ENCODE assay signal across 8 cellular contexts in the genomic region with DNA sequence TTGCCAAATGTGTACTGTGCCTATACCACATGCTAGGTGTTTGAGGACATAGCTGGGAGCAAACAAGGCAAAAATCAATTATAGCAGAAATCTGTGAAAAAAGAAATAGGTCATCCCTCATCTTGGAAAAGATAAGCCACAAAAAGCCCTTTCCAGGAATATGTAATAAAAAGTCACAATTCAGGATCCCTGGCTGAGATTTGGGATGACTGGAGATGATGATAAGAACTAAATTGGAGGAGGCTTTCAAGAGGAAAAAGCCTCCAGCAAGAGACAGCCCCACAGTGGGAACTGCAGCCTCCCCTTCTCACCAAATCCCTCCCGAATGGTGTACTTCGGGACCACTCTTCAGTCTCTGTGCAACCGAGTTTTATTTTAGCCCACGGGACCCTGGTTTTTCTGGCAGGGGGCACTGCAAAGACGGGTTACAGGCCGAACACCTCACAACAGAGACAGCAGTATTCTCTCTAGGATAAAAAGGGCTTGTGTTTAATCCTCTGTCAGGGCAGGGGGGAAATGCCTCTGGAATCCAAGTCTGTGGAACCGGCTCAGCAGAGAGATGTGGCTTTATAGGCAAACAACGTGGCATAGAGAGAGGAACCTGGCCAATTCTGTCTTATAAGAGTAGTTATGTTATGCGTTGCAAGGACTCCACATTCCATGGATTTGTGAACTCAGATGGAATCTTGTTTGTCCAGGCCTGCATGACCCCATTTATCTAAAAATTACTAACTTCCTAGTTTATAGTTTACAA. TPM values are rescaled to one million over a fixed set of nuclear protein-coding genes. Genes with fewer than 3 reads are reported as not detected.
DNase-seq lines count a peak whose midpoint lies in the region; ATAC-seq and TF ChIP-seq lines count a peak whose summit lies in the region.

No MANE protein-coding gene starts in this region.

- no peaks in the 10 kb centered on the region for H3K36me3 ChIP-seq in iPS-18a (ENCODE audit: control insufficient read depth, low read depth, low read length)

- H4K5ac ChIP-seq in H9 (ENCODE audit: insufficient read length, low read depth, low read length), result no peak overlapping the region

- H3K4me3 Mint-ChIP-seq in H9, result peak overlapping the region; percentile 73 to 79
- H3K4me3 Mint-ChIP-seq in activated T-helper 17 cell treated with anti-CD3 and anti-CD28 coated beads, Interleukin-2, amount 50 U/mL, for 72 hours, result peak overlapping the region; percentile 88
- H3K4me3 Mint-ChIP-seq in activated CD4-positive, alpha-beta T cell treated with anti-CD3 and anti-CD28 coated beads, Interleukin-2, amount 10 ng/mL, durations not matched to agents 24 days and 14 days, result no peak overlapping the region

- H4K20me1 ChIP-seq in H9 (ENCODE audit: control insufficient read depth, insufficient read depth, insufficient read length), result no peaks in the 10 kb centered on the region

- H3K27me3 ChIP-seq in H9 (ENCODE audit: insufficient read depth, low read length) (no peaks in the 10 kb centered on the region), iPS-18a (ENCODE audit: control insufficient read depth, insufficient read depth, low read length) (no peaks in the 10 kb centered on the region)

- WGBS in H9 (ENCODE audit: extremely low coverage, insufficient read length, low lambda C conversion rate), result no CpG with 5 or more reads among the region's 9 CpGs

- H2BK5ac ChIP-seq in H9 (ENCODE audit: insufficient read length, low read length), result no peak overlapping the region

- peak overlapping the region; percentile 39 for H3K27ac ChIP-seq in H9 (ENCODE audit: insufficient read length, low read depth, low read length)
- peak overlapping the region; percentile 1 for H3K27ac ChIP-seq in iPS-18a (ENCODE audit: low read length)

- H3K4me3 ChIP-seq in iPS-18a (ENCODE audit: low read length), result no peak overlapping the region

- no peak overlapping the region for H2BK15ac ChIP-seq in H9 (ENCODE audit: low read depth, low read length)

- peak overlapping the region; percentile 1 for H2BK120ac ChIP-seq in H9 (ENCODE audit: low read depth, low read length, poor library complexity, severe bottlenecking)

- H3K36me3 Mint-ChIP-seq in H9 (ENCODE audit: insufficient read depth in 1 of 3, low read depth in 3 of 3), result peaks cover 4 to 26% (median 5%) of the 10 kb centered on the region in 3 experiments; a peak in 6 of 7 replicates
- no peaks in the 10 kb centered on the region for H3K36me3 Mint-ChIP-seq in activated T-helper 17 cell treated with anti-CD3 and anti-CD28 coated beads, Interleukin-2, amount 50 U/mL, for 72 hours (ENCODE audit: low read depth)
- no peaks in the 10 kb centered on the region for H3K36me3 Mint-ChIP-seq in activated CD4-positive, alpha-beta T cell treated with anti-CD3 and anti-CD28 coated beads, Interleukin-2, amount 10 ng/mL, durations not matched to agents 24 days and 14 days (ENCODE audit: low read depth)

- no peak overlapping the region for H3K56ac ChIP-seq in H9 (ENCODE audit: insufficient read length, low read depth, low read length)

- DNase-seq in H9 (peak; percentile 44), retina (peak; percentile 53), NOMO-1 (lab: John Stamatoyannopoulos, UW; ENCODE audit: unreplicated experiment in 2 of 2) (no peak)
- no peak for DNase-seq in stimulated activated naive CD4-positive, alpha-beta T cell treated with Interleukin-2 at 50 U/mL for 16 hours (lab: John Stamatoyannopoulos, UW)
- no peak for DNase-seq in activated CD4-positive, alpha-beta T cell treated with anti-CD3 and anti-CD28 coated beads, Interleukin-2, amount 10 ng/mL, durations not matched to agents 24 days and 14 days

- no peak overlapping the region for H4K91ac ChIP-seq in H9 (ENCODE audit: insufficient read length, low read depth, low read length)

- no peak overlapping the region for H2AK5ac ChIP-seq in H9 (ENCODE audit: insufficient read length, low read length)

- no peaks in the 10 kb centered on the region for H3K27me3 Mint-ChIP-seq in H9 (ENCODE audit: low read depth)
- no peaks in the 10 kb centered on the region for H3K27me3 Mint-ChIP-seq in activated T-helper 17 cell treated with anti-CD3 and anti-CD28 coated beads, Interleukin-2, amount 50 U/mL, for 72 hours
- peaks cover 27% of the 10 kb centered on the region for H3K27me3 Mint-ChIP-seq in activated CD4-positive, alpha-beta T cell treated with anti-CD3 and anti-CD28 coated beads, Interleukin-2, amount 10 ng/mL, durations not matched to agents 24 days and 14 days

- H2BK20ac ChIP-seq in H9 (ENCODE audit: low read depth, low read length, poor library complexity, severe bottlenecking), result no peak overlapping the region

- no peak for ATAC-seq in activated T-helper 17 cell treated with anti-CD3 and anti-CD28 coated beads, Interleukin-2, amount 50 U/mL, for 72 hours (replicated peaks)
- no peak for ATAC-seq in HG02642 (IDR thresholded peaks at IDR 0.05; ENCODE audit: poor library complexity, unreplicated experiment)

- no peak overlapping the region for H3T11ph ChIP-seq in H9 (ENCODE audit: low read length)

- no peaks in the 10 kb centered on the region for H3K23me2 ChIP-seq in H9 (ENCODE audit: insufficient read length, low read depth, low read length, poor library complexity, severe bottlenecking)

- no peaks in the 10 kb centered on the region for H3K79me2 ChIP-seq in H9 (ENCODE audit: insufficient read depth, low read length)

- no peak overlapping the region; the same call in 1 of the 2 replicates for H3K14ac ChIP-seq in H9 (ENCODE audit: insufficient read depth, low read length)

- peak overlapping the region; percentile 61 for H3K18ac ChIP-seq in H9 (ENCODE audit: insufficient read length, low read depth, low read length)

- peak overlapping the region; percentile 95 to 100 (median 98) for H3K27ac Mint-ChIP-seq in H9
- H3K27ac Mint-ChIP-seq in activated T-helper 17 cell treated with anti-CD3 and anti-CD28 coated beads, Interleukin-2, amount 50 U/mL, for 72 hours, result no peak overlapping the region
- H3K27ac Mint-ChIP-seq in activated CD4-positive, alpha-beta T cell treated with anti-CD3 and anti-CD28 coated beads, Interleukin-2, amount 10 ng/mL, durations not matched to agents 24 days and 14 days, result no peak overlapping the region

- H3K9me3 Mint-ChIP-seq in H9, result peaks cover 0 to 2% of the 10 kb centered on the region in 2 experiments; a peak in 2 of 5 replicates
- no peaks in the 10 kb centered on the region for H3K9me3 Mint-ChIP-seq in activated T-helper 17 cell treated with anti-CD3 and anti-CD28 coated beads, Interleukin-2, amount 50 U/mL, for 72 hours
- H3K9me3 Mint-ChIP-seq in activated CD4-positive, alpha-beta T cell treated with anti-CD3 and anti-CD28 coated beads, Interleukin-2, amount 10 ng/mL, durations not matched to agents 24 days and 14 days, result no peaks in the 10 kb centered on the region

- no peak overlapping the region for H4K8ac ChIP-seq in H9 (replicated peaks; ENCODE audit: insufficient read length, low read depth, low read length)

- TF ChIP-seq CTCF in H9 (conservative IDR thresholded peaks at IDR 0.05), result 0 out of 3 replicates have a peak, but pooled peaks have one; percentile 10

- intact Hi-C loops in activated CD4-positive, alpha-beta T cell treated with anti-CD3 and anti-CD28 coated beads, Interleukin-2, amount 10 ng/mL, durations not matched to agents 24 days and 14 days (cut with micrococcal nuclease), result no loop called here

- H3K23ac ChIP-seq in H9 (ENCODE audit: insufficient read length, low read depth, low read length), result no peak overlapping the region

- H3K9ac ChIP-seq in H9 (ENCODE audit: extremely low read depth, insufficient read length, low read length) (no peak overlapping the region), iPS-18a (ENCODE audit: low read length) (no peak overlapping the region)

- H3K4ac ChIP-seq in H9 (ENCODE audit: low read depth, low read length), result no peak overlapping the region

- H3K4me1 ChIP-seq in H9 (ENCODE audit: insufficient read depth, low read length) (peaks cover 15% of the 10 kb centered on the region), iPS-18a (ENCODE audit: control insufficient read depth, low read depth, low read length) (peaks cover 39% of the 10 kb centered on the region)

- no peak overlapping the region for H2BK12ac ChIP-seq in H9 (ENCODE audit: insufficient read length, low read depth, low read length)

- no peak overlapping the region for H2AFZ ChIP-seq in H9 (ENCODE audit: low read length)

- no peaks in the 10 kb centered on the region for H3K79me1 ChIP-seq in H9 (ENCODE audit: insufficient read depth, low read depth, low read length, poor library complexity, severe bottlenecking)

- H3K9me3 ChIP-seq in H9 (ENCODE audit: control insufficient read depth, low read depth, low read length) (no peaks in the 10 kb centered on the region), iPS-18a (ENCODE audit: control insufficient read depth, low read depth, low read length) (no peaks in the 10 kb centered on the region)

- peaks cover 67 to 72% of the 10 kb centered on the region in 2 experiments for H3K4me1 Mint-ChIP-seq in H9
- H3K4me1 Mint-ChIP-seq in activated T-helper 17 cell treated with anti-CD3 and anti-CD28 coated beads, Interleukin-2, amount 50 U/mL, for 72 hours, result peaks cover 7% of the 10 kb centered on the region
- peaks cover 5% of the 10 kb centered on the region for H3K4me1 Mint-ChIP-seq in activated CD4-positive, alpha-beta T cell treated with anti-CD3 and anti-CD28 coated beads, Interleukin-2, amount 10 ng/mL, durations not matched to agents 24 days and 14 days

- H3K4me2 ChIP-seq in H9 (ENCODE audit: insufficient read depth, insufficient read length, low read length), result peak overlapping the region; percentile 36

RNA-seq across cellular contexts. Expression of a gene that starts 1.2 kb away (rescaled TPM):
- 19.2 and 22.1 TPM in 2 replicates for total RNA-seq in H9 (2021)
- 1 to 10 TPM; 1.6 to 9.8 TPM for total RNA-seq in activated T-helper 17 cell treated with anti-CD3 and anti-CD28 coated beads, Interleukin-2, amount 50 U/mL, for 72 hours
- 0.52 and 0.93 TPM in 2 replicates for total RNA-seq in activated CD4-positive, alpha-beta T cell treated with anti-CD3 and anti-CD28 coated beads, Interleukin-2, amount 10 ng/mL, durations not matched to agents 24 days and 14 days

Comparison
In these comparisons a context has a peak if more than half of its experiments do, and no peak if none do; other contexts are left out.
1. DNase-seq: peak in H9 (single experiment) and retina (single experiment); none in stimulated activated naive CD4-positive, alpha-beta T cell treated with Interleukin-2 at 50 U/mL for 16 hours (single experiment), NOMO-1 (0 of 2) and activated CD4-positive, alpha-beta T cell treated with anti-CD3 and anti-CD28 coated beads, Interleukin-2, amount 10 ng/mL, durations not matched to agents 24 days and 14 days (single experiment).
2. H3K27ac Mint-ChIP-seq: peak in H9 (3 of 3); none in activated T-helper 17 cell treated with anti-CD3 and anti-CD28 coated beads, Interleukin-2, amount 50 U/mL, for 72 hours (single experiment) and activated CD4-positive, alpha-beta T cell treated with anti-CD3 and anti-CD28 coated beads, Interleukin-2, amount 10 ng/mL, durations not matched to agents 24 days and 14 days (single experiment).